35 cellular contexts compared by ENCODE assay signal in the genomic region with DNA sequence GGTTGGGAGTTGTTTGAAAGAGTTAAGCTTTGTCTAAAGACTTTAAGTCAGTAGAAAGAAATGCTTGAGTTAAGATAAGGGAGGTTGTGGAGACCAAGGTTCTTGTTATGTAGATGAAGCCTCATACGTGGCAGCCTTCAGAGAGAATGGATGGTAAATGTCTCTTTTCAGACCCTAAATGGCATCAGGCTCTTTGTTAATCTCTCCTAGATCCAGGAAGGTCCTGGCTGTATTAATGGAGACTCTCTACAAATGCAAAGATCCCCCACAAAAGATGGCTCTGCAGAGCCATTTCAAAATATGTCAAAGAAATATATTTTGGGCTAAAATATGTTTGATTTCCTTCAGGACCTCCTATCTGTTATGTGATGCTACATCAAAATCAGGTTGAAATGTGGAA.
"Had no signal": no experiment of that assay in that cellular context is flagged by ENCODE, and none has a peak within 500 bp of the region (broad histone marks: within the 10 kb centered on the region; RNA-seq: fewer than 3 reads in every experiment).

No MANE protein-coding gene starts in this region.

- H3K27me3 ChIP-seq: adrenal gland, ascending aorta, cardiac muscle cell, colonic mucosa, gastrocnemius medialis, ovary, uterus had no signal

- H3K4me3 Mint-ChIP-seq: activated CD4-positive, alpha-beta memory T cell treated with anti-CD3 and anti-CD28 coated beads for 36 hours; activated naive CD4-positive, alpha-beta T cell treated with anti-CD3 and anti-CD28 coated beads for 36 hours; activated naive CD8-positive, alpha-beta T cell treated with anti-CD3 and anti-CD28 coated beads for 36 hours; activated T-helper 1 cell treated with anti-CD3 and anti-CD28 coated beads, Interleukin-12 subunit alpha, Interleukin-12 subunit beta, Interleukin-2, Interleukin-4 antibody, amounts not matched to agents 30 ng/mL and 10 ng/mL and 1 ng/mL, durations not matched to agents 14 hours and 24 hours and 36 hours; brain; nephron progenitor cell; stimulated activated naive CD8-positive, alpha-beta T cell treated with anti-CD3 and anti-CD28 coated beads, Interleukin-15, Interleukin-2, amounts not matched to agents 100 ng/mL and 50 ng/mL, for 24 hours; T-helper 2 cell treated with Interferon-gamma antibody and Interleukin-4, amounts not matched to agents 5 μg/mL and 100 μg/mL, for 36 hours had no signal

- H3K27ac ChIP-seq: adrenal gland, ascending aorta, cardiac muscle cell, colonic mucosa, gastrocnemius medialis, left ventricle myocardium inferior, ovary, prostate gland, skin epidermis, thoracic aorta, uterus had no signal

- H3K36me3 Mint-ChIP-seq: activated CD4-positive, alpha-beta memory T cell treated with anti-CD3 and anti-CD28 coated beads for 36 hours had no signal

- H3K27ac Mint-ChIP-seq: activated CD4-positive, alpha-beta memory T cell treated with anti-CD3 and anti-CD28 coated beads for 36 hours; activated naive CD4-positive, alpha-beta T cell treated with anti-CD3 and anti-CD28 coated beads for 36 hours; activated naive CD8-positive, alpha-beta T cell treated with anti-CD3 and anti-CD28 coated beads for 36 hours; activated T-helper 1 cell treated with anti-CD3 and anti-CD28 coated beads, Interleukin-12 subunit alpha, Interleukin-12 subunit beta, Interleukin-2, Interleukin-4 antibody, amounts not matched to agents 30 ng/mL and 10 ng/mL and 1 ng/mL, durations not matched to agents 14 hours and 24 hours and 36 hours; brain; nephron progenitor cell; stimulated activated naive CD8-positive, alpha-beta T cell treated with anti-CD3 and anti-CD28 coated beads, Interleukin-15, Interleukin-2, amounts not matched to agents 100 ng/mL and 50 ng/mL, for 24 hours; T-helper 2 cell treated with Interferon-gamma antibody and Interleukin-4, amounts not matched to agents 5 μg/mL and 100 μg/mL, for 36 hours had no signal

- H3K4me1 Mint-ChIP-seq: activated naive CD8-positive, alpha-beta T cell treated with anti-CD3 and anti-CD28 coated beads for 36 hours had no signal

- DNase-seq: activated CD4-positive, alpha-beta memory T cell treated with anti-CD3 and anti-CD28 coated beads for 36 hours; activated CD4-positive, alpha-beta T cell treated with anti-CD3 and anti-CD28 coated beads for 4 hours; activated CD4-positive, CD25-positive, alpha-beta regulatory T cell; activated CD8-positive, alpha-beta memory T cell treated with anti-CD3 and anti-CD28 coated beads, Interleukin-2, amount 50 U/mL, for 4 hours; activated effector memory CD4-positive, alpha-beta T cell treated with anti-CD3 and anti-CD28 coated beads, Interleukin-2, amount 50 U/mL, for 16 hours; activated naive CD4-positive, alpha-beta T cell treated with anti-CD3 and anti-CD28 coated beads for 36 hours; activated naive CD8-positive, alpha-beta T cell treated with anti-CD3 and anti-CD28 coated beads for 36 hours; activated T-cell treated with anti-CD3 and anti-CD28 coated beads, Interleukin-2, amount 50 U/mL, for 1 hour; adrenal gland; cerebellar nuclear complex; colonic mucosa; effector memory CD4-positive, alpha-beta T cell; erythroblast; gastrocnemius medialis; glutamatergic neuron; islet precursor cell; left ventricle myocardium inferior; nephron progenitor cell; ovary; retina; stimulated activated CD4-positive, alpha-beta T cell treated with anti-CD3 and anti-CD28 coated beads, Interleukin-12 subunit alpha, Interleukin-12 subunit beta, amount 100 ng/mL, for 4 hours; stimulated activated CD4-positive, alpha-beta T cell treated with anti-CD3 and anti-CD28 coated beads, Interleukin-4, amount 100 ng/mL, for 1 hour; T-helper 1 cell; trophoblast cell; uterus had no signal

- H3K36me3 ChIP-seq: adrenal gland, ascending aorta, cardiac muscle cell, colonic mucosa, gastrocnemius medialis, ovary, prostate gland, thoracic aorta, uterus had no signal

- H3K4me3 ChIP-seq: adrenal gland, ascending aorta, cardiac muscle cell, colonic mucosa, gastrocnemius medialis, left ventricle myocardium inferior, lung, ovary, prostate gland, skin epidermis, thoracic aorta, uterus had no signal

- H3K9me3 ChIP-seq: adrenal gland, ascending aorta, colonic mucosa, gastrocnemius medialis, left ventricle myocardium inferior, ovary, prostate gland, thoracic aorta, uterus had no signal

- H3K4me1 ChIP-seq: adrenal gland, colonic mucosa, gastrocnemius medialis, prostate gland, uterus had no signal

- H3K27me3 Mint-ChIP-seq: activated CD4-positive, alpha-beta memory T cell treated with anti-CD3 and anti-CD28 coated beads for 36 hours; activated naive CD8-positive, alpha-beta T cell treated with anti-CD3 and anti-CD28 coated beads for 36 hours; brain; stimulated activated naive CD8-positive, alpha-beta T cell treated with anti-CD3 and anti-CD28 coated beads, Interleukin-15, Interleukin-2, amounts not matched to agents 100 ng/mL and 50 ng/mL, for 24 hours had no signal

- H3K9me3 Mint-ChIP-seq: activated CD4-positive, alpha-beta memory T cell treated with anti-CD3 and anti-CD28 coated beads for 36 hours; activated naive CD4-positive, alpha-beta T cell treated with anti-CD3 and anti-CD28 coated beads for 36 hours; activated naive CD8-positive, alpha-beta T cell treated with anti-CD3 and anti-CD28 coated beads for 36 hours; activated T-helper 1 cell treated with anti-CD3 and anti-CD28 coated beads, Interleukin-12 subunit alpha, Interleukin-12 subunit beta, Interleukin-2, Interleukin-4 antibody, amounts not matched to agents 30 ng/mL and 10 ng/mL and 1 ng/mL, durations not matched to agents 14 hours and 24 hours and 36 hours; brain; nephron progenitor cell; stimulated activated naive CD8-positive, alpha-beta T cell treated with anti-CD3 and anti-CD28 coated beads, Interleukin-15, Interleukin-2, amounts not matched to agents 100 ng/mL and 50 ng/mL, for 24 hours; T-helper 2 cell treated with Interferon-gamma antibody and Interleukin-4, amounts not matched to agents 5 μg/mL and 100 μg/mL, for 36 hours had no signal
